In the genomic region with DNA sequence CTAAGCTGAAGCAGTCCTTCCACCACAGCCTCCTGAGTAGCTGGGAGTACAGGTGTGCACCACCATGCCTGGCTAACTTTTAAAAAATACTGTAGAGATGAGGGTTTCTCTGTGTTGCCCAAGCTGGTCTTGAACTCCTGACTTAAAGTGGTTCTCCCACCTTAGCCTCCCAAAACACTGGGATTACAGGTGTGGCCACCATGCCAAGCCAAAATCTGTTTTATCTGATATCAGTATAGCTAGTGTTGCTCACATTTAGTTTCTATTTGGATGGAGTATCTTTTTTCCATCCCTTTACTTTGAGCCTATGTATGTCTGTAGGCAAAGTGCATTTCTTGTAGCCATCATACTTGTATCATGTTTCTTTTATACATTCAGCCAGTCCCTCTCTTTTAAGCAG, we compare ENCODE assay signal across 8 cellular contexts.
"Had no signal": no experiment of that assay in that cellular context is flagged by ENCODE, and none has a peak within 500 bp of the region (broad histone marks: within the 10 kb centered on the region; RNA-seq: fewer than 3 reads in every experiment).

No MANE protein-coding gene starts in this region.

- H3K27ac ChIP-seq: HL-60, KMS-11 had no signal

- H3K4me3 ChIP-seq: K562 had no signal

- H3K9ac ChIP-seq: KMS-11 had no signal

- H3K27ac Mint-ChIP-seq: IgD-negative memory B cell had no signal

- DNase-seq: IMR-90, KBM-7, KG1 had no signal

- H3K4me2 ChIP-seq: KMS-11 had no signal

- ATAC-seq: HepG2, K562 had no signal

- FAIRE-seq: HepG2, K562 had no signal
